ENCODE assay signal across 1 cellular context in genomic region chr11:44531116-44531504, GRCh38.
TF ChIP-seq lines count a peak whose summit lies in the region.

No MANE protein-coding gene starts in this region.

TF ChIP-seq in K562, 482 proteins besides CTCF, POLR2A, EP300 and RAD21 (continued from another document and continues in another):
- TF ChIP-seq SRSF3 (IDR thresholded peaks at IDR 0.05; ENCODE audit: insufficient read depth, low read length): no peak
- no peak for TF ChIP-seq GABPB2 (CRISPR knock-in tag; conservative IDR thresholded peaks at IDR 0.05)
- no peak for TF ChIP-seq TRIM25 (IDR thresholded peaks at IDR 0.05; ENCODE audit: borderline replicate concordance)
- TF ChIP-seq FOXM1 (IDR thresholded peaks at IDR 0.05; ENCODE audit: low read depth): 0 out of 2 replicates have a peak, but pooled peaks have one; percentile 48
- no peak for TF ChIP-seq FOXM1 (CRISPR knock-in tag; IDR thresholded peaks at IDR 0.05; ENCODE audit: low read depth)
- no peak for TF ChIP-seq MXD1 (CRISPR knock-in tag; IDR thresholded peaks at IDR 0.05; ENCODE audit: borderline replicate concordance, poor library complexity, severe bottlenecking)
- TF ChIP-seq BRF1 (IDR thresholded peaks at IDR 0.05; ENCODE audit: borderline replicate concordance, extremely low read depth, insufficient read length): no peak
- TF ChIP-seq ZNF165 (CRISPR knock-in tag; IDR thresholded peaks at IDR 0.05; ENCODE audit: borderline replicate concordance): no peak
- peak; percentile 92; the same call in 1 of the 2 replicates for TF ChIP-seq ZBTB9 (CRISPR knock-in tag; IDR thresholded peaks at IDR 0.05)
- TF ChIP-seq ZNF518B (CRISPR knock-in tag; IDR thresholded peaks at IDR 0.05): no peak
- no peak for TF ChIP-seq ZNF143 (CRISPR knock-in tag; IDR thresholded peaks at IDR 0.05)
- TF ChIP-seq FOSL1 (tag; conservative IDR thresholded peaks at IDR 0.05): no peak
- peak; percentile 74 for TF ChIP-seq MEF2D (tag; conservative IDR thresholded peaks at IDR 0.05; ENCODE audit: low read depth)
- TF ChIP-seq CBX5 (IDR thresholded peaks at IDR 0.05; ENCODE audit: borderline replicate concordance, low read depth): peak; percentile 50; the same call in 1 of the 2 replicates
- TF ChIP-seq CHD1 (IDR thresholded peaks at IDR 0.05; ENCODE audit: low read length): no peak
- no peak for TF ChIP-seq NRF1 (conservative IDR thresholded peaks at IDR 0.05 in 1 of 2, IDR thresholded peaks at IDR 0.05 in 1 of 2)
- TF ChIP-seq CBFA2T3 (IDR thresholded peaks at IDR 0.05): peak; percentile 96
- TF ChIP-seq DEAF1 (CRISPR knock-in tag; IDR thresholded peaks at IDR 0.05): no peak
- peak in 1 of 2 experiments; percentile 72; a peak in 1 of 4 replicates for TF ChIP-seq HDAC1 (IDR thresholded peaks at IDR 0.05)
- 0 out of 2 replicates have a peak, but pooled peaks have one; percentile 58 for TF ChIP-seq FOXK1 (CRISPR knock-in tag; IDR thresholded peaks at IDR 0.05; ENCODE audit: borderline replicate concordance)
- TF ChIP-seq ZNF740 (CRISPR knock-in tag; IDR thresholded peaks at IDR 0.05): no peak
- peak in 1 of 2 experiments; percentile 87; a peak in 2 of 4 replicates for TF ChIP-seq ZNF740 (tag; IDR thresholded peaks at IDR 0.05)
- TF ChIP-seq SIRT6 (IDR thresholded peaks at IDR 0.05; ENCODE audit: low read depth, low read length): no peak
- TF ChIP-seq ZNF449 (CRISPR knock-in tag; IDR thresholded peaks at IDR 0.05): no peak
- TF ChIP-seq CGGBP1 (CRISPR knock-in tag; IDR thresholded peaks at IDR 0.05): no peak
- TF ChIP-seq CREM (IDR thresholded peaks at IDR 0.05; ENCODE audit: low read depth): peak; percentile 49; the same call in 1 of the 2 replicates
- no peak for TF ChIP-seq ZNF79 (CRISPR knock-in tag; IDR thresholded peaks at IDR 0.05; ENCODE audit: low read depth)
- TF ChIP-seq FIP1L1 (IDR thresholded peaks at IDR 0.05; ENCODE audit: low read depth, low read length, poor library complexity, severe bottlenecking): no peak
- TF ChIP-seq MNT (conservative IDR thresholded peaks at IDR 0.05): peak in 1 of 2 experiments; percentile 84
- peak; percentile 82 to 88 for TF ChIP-seq TRIM24 (IDR thresholded peaks at IDR 0.05)
- no peak for TF ChIP-seq NELFE (IDR thresholded peaks at IDR 0.05; ENCODE audit: insufficient read depth, insufficient read length)
- TF ChIP-seq TSC22D4 (tag; IDR thresholded peaks at IDR 0.05): no peak
- TF ChIP-seq ZFP36 (IDR thresholded peaks at IDR 0.05; ENCODE audit: low read depth, low read length, partially characterized antibody): peak; percentile 8
- TF ChIP-seq XRCC4 (IDR thresholded peaks at IDR 0.05; ENCODE audit: extremely low read depth, insufficient read depth, insufficient read length): no peak
- peak in 1 of 2 experiments; percentile 17; a peak in 1 of 4 replicates for TF ChIP-seq FOXK2 (conservative IDR thresholded peaks at IDR 0.05 in 1 of 2, IDR thresholded peaks at IDR 0.05 in 1 of 2; ENCODE audit: low read depth in 2 of 2)
- no peak for TF ChIP-seq ZC3H11A (IDR thresholded peaks at IDR 0.05; ENCODE audit: low read depth, low read length)
- no peak for TF ChIP-seq ZNF699 (CRISPR knock-in tag; IDR thresholded peaks at IDR 0.05; ENCODE audit: insufficient replicate concordance)
- 0 out of 2 replicates have a peak, but pooled peaks have one; percentile 30 for TF ChIP-seq HLTF (IDR thresholded peaks at IDR 0.05)
- no peak; the same call in 1 of the 2 replicates for TF ChIP-seq ZBTB34 (CRISPR knock-in tag; IDR thresholded peaks at IDR 0.05)
- TF ChIP-seq ZNF830 (CRISPR knock-in tag; IDR thresholded peaks at IDR 0.05): 0 out of 2 replicates have a peak, but pooled peaks have one; percentile 6
- TF ChIP-seq NR3C1 (CRISPR knock-in tag; IDR thresholded peaks at IDR 0.05): no peak
- TF ChIP-seq CTBP1 (IDR thresholded peaks at IDR 0.05; ENCODE audit: borderline replicate concordance): peak; percentile 66; the same call in 1 of the 2 replicates
- TF ChIP-seq ATF3 (IDR thresholded peaks at IDR 0.05): no peak
- TF ChIP-seq ATF3 (CRISPR knock-in tag; conservative IDR thresholded peaks at IDR 0.05): no peak
- no peak; the same call in 1 of the 2 replicates for TF ChIP-seq ZNF274 (IDR thresholded peaks at IDR 0.05; ENCODE audit: borderline replicate concordance, low read depth, low read length)
- TF ChIP-seq POLR2G (IDR thresholded peaks at IDR 0.05; ENCODE audit: low read depth, low read length): peak; percentile 54
- TF ChIP-seq CREB3L1 (IDR thresholded peaks at IDR 0.05; ENCODE audit: borderline replicate concordance, low read depth): no peak
